9 cellular contexts compared by ENCODE assay signal in genomic region chr10:124651402-124651887, GRCh38.
DNase-seq lines count a peak whose midpoint lies in the region; ATAC-seq and TF ChIP-seq lines count a peak whose summit lies in the region.
"Had no signal": no experiment of that assay in that cellular context is flagged by ENCODE, and none has a peak within 500 bp of the region (broad histone marks: within the 10 kb centered on the region; RNA-seq: fewer than 3 reads in every experiment).

No MANE protein-coding gene starts in this region.

- DNase-seq in CD4-positive, CD25-positive, alpha-beta regulatory T cell = no peak
- no peak for DNase-seq in central memory CD8-positive, alpha-beta T cell (ENCODE audit: low spot score in 2 of 2)
- DNase-seq in neuronal stem cell (ENCODE audit: low spot score) (no peak), NCI-H1436 (lab: John Stamatoyannopoulos, UW) (no peak), NCI-H1092 (lab: John Stamatoyannopoulos, UW) (no peak)
- DNase-seq: NCI-H510A had no signal

- peak overlapping the region; percentile 34 for H2BK15ac ChIP-seq in neuronal stem cell (ENCODE audit: low read length)

- H4K8ac ChIP-seq in neuronal stem cell (ENCODE audit: low read depth, low read length) = no peak overlapping the region

- no peaks in the 10 kb centered on the region for H3K9me3 Mint-ChIP-seq in CD4-positive, CD25-positive, alpha-beta regulatory T cell
- no peaks in the 10 kb centered on the region for H3K9me3 Mint-ChIP-seq in central memory CD8-positive, alpha-beta T cell

- H3K36me3 Mint-ChIP-seq in CD4-positive, CD25-positive, alpha-beta regulatory T cell = peaks cover 15% of the 10 kb centered on the region
- peaks cover 42% of the 10 kb centered on the region for H3K36me3 Mint-ChIP-seq in central memory CD8-positive, alpha-beta T cell (ENCODE audit: insufficient read depth)

- no peaks in the 10 kb centered on the region for H3K27me3 Mint-ChIP-seq in CD4-positive, CD25-positive, alpha-beta regulatory T cell
- no peaks in the 10 kb centered on the region for H3K27me3 Mint-ChIP-seq in central memory CD8-positive, alpha-beta T cell

- peak overlapping the region; percentile 7 for H2BK5ac ChIP-seq in neuronal stem cell (ENCODE audit: low read length)

- H4K91ac ChIP-seq in neuronal stem cell (ENCODE audit: low read depth, low read length, poor library complexity) = no peak overlapping the region

- no peak overlapping the region for H2BK120ac ChIP-seq in neuronal stem cell (ENCODE audit: low read depth, low read length)

- H3K4me2 ChIP-seq in neuronal stem cell (ENCODE audit: insufficient read depth, low read length, poor library complexity, severe bottlenecking) = no peak overlapping the region

- no peaks in the 10 kb centered on the region for H3K9me3 ChIP-seq in CD4-positive, CD25-positive, alpha-beta regulatory T cell (ENCODE audit: control insufficient read depth in 2 of 2, low read length in 2 of 2)
- H3K9me3 ChIP-seq in neuronal stem cell (replicated peaks in 1 of 2; ENCODE audit: control insufficient read depth in 2 of 2, insufficient read depth in 1 of 2, low read depth in 1 of 2, low read length in 2 of 2) = no peaks in the 10 kb centered on the region

- H3K4me3 Mint-ChIP-seq in CD4-positive, CD25-positive, alpha-beta regulatory T cell = peak overlapping the region; percentile 28 to 89 (median 80)
- H3K4me3 Mint-ChIP-seq in central memory CD8-positive, alpha-beta T cell = peak overlapping the region; percentile 73

- peak overlapping the region; percentile 81 for H3K27ac ChIP-seq in CD4-positive, CD25-positive, alpha-beta regulatory T cell (ENCODE audit: insufficient read depth, low read length, poor library complexity, severe bottlenecking)
- H3K27ac ChIP-seq in neuronal stem cell (replicated peaks; ENCODE audit: low read length) = no peak overlapping the region

- ATAC-seq in CD4-positive, CD25-positive, alpha-beta regulatory T cell (ENCODE audit: low read depth in 2 of 2) = peak; percentile 20 to 30
- ATAC-seq in HG02870 (IDR thresholded peaks at IDR 0.05; ENCODE audit: unreplicated experiment) (peak; percentile 6), HG03442 (IDR thresholded peaks at IDR 0.05; ENCODE audit: unreplicated experiment) (no peak), SK-N-SH treated with all-trans-retinoic acid at 6 μM for 48 hours (no peak)
- no peak for ATAC-seq in central memory CD8-positive, alpha-beta T cell (replicated peaks; ENCODE audit: extremely low read depth, poor library complexity, severe bottlenecking)

- H3K4me3 ChIP-seq in CD4-positive, CD25-positive, alpha-beta regulatory T cell (ENCODE audit: low read depth, low read length) = peak overlapping the region; percentile 18
- no peak overlapping the region for H3K4me3 ChIP-seq in neuronal stem cell (ENCODE audit: low read length in 2 of 2)

- peaks cover 5% of the 10 kb centered on the region for H3K36me3 ChIP-seq in CD4-positive, CD25-positive, alpha-beta regulatory T cell (ENCODE audit: control insufficient read depth, insufficient read depth, low read length)
- H3K36me3 ChIP-seq in neuronal stem cell (replicated peaks in 1 of 2; ENCODE audit: control insufficient read depth in 2 of 2, insufficient read depth in 2 of 2, low read length in 2 of 2) = peaks cover 8 to 27% of the 10 kb centered on the region in 2 donors

- H3K14ac ChIP-seq in neuronal stem cell (ENCODE audit: low read length) = no peak overlapping the region

- peak overlapping the region; percentile 57 for H2AK5ac ChIP-seq in neuronal stem cell (ENCODE audit: low read depth, low read length)

- H3K4me1 Mint-ChIP-seq in CD4-positive, CD25-positive, alpha-beta regulatory T cell = peaks cover 15 to 97% (median 63%) of the 10 kb centered on the region in 4 donors
- peaks cover 97% of the 10 kb centered on the region for H3K4me1 Mint-ChIP-seq in central memory CD8-positive, alpha-beta T cell

- H3K79me1 ChIP-seq in neuronal stem cell (ENCODE audit: low read depth, low read length) = peaks cover 13% of the 10 kb centered on the region

- H3K23ac ChIP-seq in neuronal stem cell (ENCODE audit: low read depth, low read length, poor library complexity) = no peak overlapping the region

- H2BK12ac ChIP-seq in neuronal stem cell (ENCODE audit: low read length) = peak overlapping the region; percentile 36

- H2AFZ ChIP-seq in neuronal stem cell (ENCODE audit: low read length) = no peak overlapping the region

- H3K18ac ChIP-seq in neuronal stem cell (ENCODE audit: low read length) = peak overlapping the region; percentile 86

- peak overlapping the region; percentile 92 to 97 (median 93) for H3K27ac Mint-ChIP-seq in CD4-positive, CD25-positive, alpha-beta regulatory T cell
- peak overlapping the region; percentile 99 for H3K27ac Mint-ChIP-seq in central memory CD8-positive, alpha-beta T cell (ENCODE audit: low read depth)

- H3K4me1 ChIP-seq in CD4-positive, CD25-positive, alpha-beta regulatory T cell (ENCODE audit: control insufficient read depth, insufficient read depth, low read length, poor library complexity, severe bottlenecking) = peaks cover 94% of the 10 kb centered on the region
- H3K4me1 ChIP-seq in neuronal stem cell (ENCODE audit: control insufficient read depth in 2 of 2, insufficient read depth in 1 of 2, low read depth in 1 of 2, low read length in 2 of 2) = peaks cover 8 to 34% of the 10 kb centered on the region in 2 donors

- H3K27me3 ChIP-seq in CD4-positive, CD25-positive, alpha-beta regulatory T cell (ENCODE audit: control insufficient read depth, insufficient read depth, low read length) = no peaks in the 10 kb centered on the region
- H3K27me3 ChIP-seq in neuronal stem cell (ENCODE audit: control insufficient read depth in 3 of 3, insufficient read depth in 3 of 3, low read depth in 1 of 3, low read length in 3 of 3) = no peaks in the 10 kb centered on the region

- WGBS in neuronal stem cell (ENCODE audit: extremely low coverage in 2 of 2, insufficient read length in 2 of 2, insufficient replicate concordance in 1 of 2), 2 donors = no CpG with 5 or more reads among the region's 14 CpGs

- peak overlapping the region; percentile 44 for H3K9ac ChIP-seq in neuronal stem cell (ENCODE audit: low read depth, low read length, poor library complexity)

- H3K4ac ChIP-seq in neuronal stem cell (ENCODE audit: low read length) = no peak overlapping the region

TF ChIP-seq in SK-N-SH treated with all-trans-retinoic acid at 6 μM for 48 hours, 23 proteins besides CTCF, POLR2A, EP300 and RAD21 (continues in another document):
- TF ChIP-seq ARNTL (CRISPR knock-in tag; IDR thresholded peaks at IDR 0.05; ENCODE audit: borderline replicate concordance, low read depth) (no peak), ZC3H10 (CRISPR knock-in tag; IDR thresholded peaks at IDR 0.05) (no peak), PATZ1 (CRISPR knock-in tag; IDR thresholded peaks at IDR 0.05; ENCODE audit: borderline replicate concordance) (no peak), ZNF70 (CRISPR knock-in tag; IDR thresholded peaks at IDR 0.05) (no peak), ZFP3 (CRISPR knock-in tag; IDR thresholded peaks at IDR 0.05) (no peak), ZNF8 (CRISPR knock-in tag; IDR thresholded peaks at IDR 0.05) (no peak), ISL1 (CRISPR knock-in tag; IDR thresholded peaks at IDR 0.05) (no peak), OSR1 (CRISPR knock-in tag; IDR thresholded peaks at IDR 0.05) (no peak), SNAI2 (CRISPR knock-in tag; IDR thresholded peaks at IDR 0.05) (no peak), TCF4 (CRISPR knock-in tag; IDR thresholded peaks at IDR 0.05; ENCODE audit: borderline replicate concordance) (no peak), POU6F1 (CRISPR knock-in tag; IDR thresholded peaks at IDR 0.05; ENCODE audit: borderline replicate concordance, low read depth) (no peak), CREB5 (CRISPR knock-in tag; IDR thresholded peaks at IDR 0.05; ENCODE audit: low read depth) (no peak), PPARA (CRISPR knock-in tag; IDR thresholded peaks at IDR 0.05; ENCODE audit: borderline replicate concordance) (no peak), CSDC2 (CRISPR knock-in tag; IDR thresholded peaks at IDR 0.05) (no peak)

Comparison
In these comparisons a context has a peak if more than half of its experiments do, and no peak if none do; other contexts are left out.
1. ATAC-seq: peak in CD4-positive, CD25-positive, alpha-beta regulatory T cell (2 of 2) and HG02870 (single experiment); none in central memory CD8-positive, alpha-beta T cell (single experiment), HG03442 (single experiment) and SK-N-SH treated with all-trans-retinoic acid at 6 μM for 48 hours (single experiment).